ENCODE assay signal across 15 cellular contexts in the genomic region with DNA sequence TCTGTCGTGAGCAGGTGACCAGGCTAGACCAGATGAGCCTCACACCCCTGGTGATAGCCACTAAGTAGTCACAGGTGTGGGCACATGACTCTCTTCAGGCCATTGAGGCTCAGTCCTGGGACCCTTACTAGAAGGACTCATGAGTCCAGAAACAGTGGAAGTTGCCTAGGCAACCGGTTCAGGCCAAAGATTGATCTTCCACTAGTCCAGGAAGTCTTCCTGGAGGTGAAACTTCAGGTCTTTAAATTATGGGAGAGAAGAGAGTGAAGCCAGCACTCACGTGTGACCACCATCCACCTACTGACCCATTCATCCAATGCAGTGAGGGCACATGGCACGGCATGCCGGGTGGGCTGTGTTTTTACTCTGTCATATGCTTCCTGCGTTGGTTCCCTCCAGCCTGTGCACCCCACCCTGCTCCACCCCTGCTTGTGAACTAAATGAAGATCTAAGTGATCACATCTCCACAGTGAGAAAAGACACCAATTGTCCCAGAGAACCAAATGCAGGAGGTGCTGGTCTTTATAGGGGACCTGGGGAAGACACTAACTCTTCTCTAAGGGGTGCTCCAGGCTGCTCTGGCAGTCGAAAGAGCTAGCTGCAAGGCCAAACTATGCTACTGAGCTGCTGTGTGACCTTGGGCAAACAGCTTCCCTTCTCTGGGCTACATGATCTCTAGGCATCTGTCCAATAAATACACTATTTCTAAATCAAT. TPM values are rescaled to one million over a fixed set of nuclear protein-coding genes. Genes with fewer than 3 reads are reported as not detected.
DNase-seq lines count a peak whose midpoint lies in the region; ATAC-seq and TF ChIP-seq lines count a peak whose summit lies in the region.
"Had no signal": no experiment of that assay in that cellular context is flagged by ENCODE, and none has a peak within 500 bp of the region (broad histone marks: within the 10 kb centered on the region; RNA-seq: fewer than 3 reads in every experiment).

No MANE protein-coding gene starts in this region.

- peaks cover 0 to 4% (median 0%) of the 10 kb centered on the region in 3 donors for H3K36me3 Mint-ChIP-seq in immature natural killer cell
- no peaks in the 10 kb centered on the region for H3K36me3 Mint-ChIP-seq in neural progenitor cell

- no peaks in the 10 kb centered on the region for H3F3A ChIP-seq in neural progenitor cell (ENCODE audit: low read depth)

- no peak for ATAC-seq in RWPE2 (ENCODE audit: low read depth)
- ATAC-seq: GM12878, HCT116 had no signal

- H3K4me3 Mint-ChIP-seq in immature natural killer cell (no peak overlapping the region), neural progenitor cell (no peak overlapping the region)

- H3K79me2 ChIP-seq in neural progenitor cell (ENCODE audit: low read depth): no peaks in the 10 kb centered on the region

- intact Hi-C loops in tibial artery (cut with DNase I; ENCODE audit: low total_unique reads) (no loop called here), dorsolateral prefrontal cortex (cut with DNase I) (loop anchor here in 1 of 2 donors (10.0 kb wide), 1 partner anchor 196 kb away; no protein-coding TSS in a partner anchor)

- H3K4me1 Mint-ChIP-seq in immature natural killer cell (no peaks in the 10 kb centered on the region), neural progenitor cell (peaks cover 4% of the 10 kb centered on the region)

- H4K20me1 ChIP-seq in neural progenitor cell (ENCODE audit: low read depth): no peaks in the 10 kb centered on the region
- H4K20me1 ChIP-seq: BLaER1 had no signal

- peak; percentile 53 for DNase-seq in activated effector memory CD4-positive, alpha-beta T cell treated with anti-CD3 and anti-CD28 coated beads, Interleukin-2, amount 50 U/mL, for 16 hours
- DNase-seq in activated effector memory CD4-positive, alpha-beta T cell treated with Interleukin-2 at 50 U/mL for 16 hours: no peak
- DNase-seq in RWPE2 (ENCODE audit: low spot score) (peak; percentile 68), mesenteric fat pad (ENCODE audit: low spot score) (peak; percentile 69), tibial artery (peak; percentile 5 to 12), immature natural killer cell (no peak), dorsolateral prefrontal cortex (no peak), neural progenitor cell (ENCODE audit: low spot score) (no peak)
- DNase-seq: Calu3, DMS 273 treated with DMSO at 0.1 percent for 48 hours had no signal

- no peak for TF ChIP-seq CTCF in RWPE2 (IDR thresholded peaks at IDR 0.05; ENCODE audit: poor library complexity, severe bottlenecking)
- no peak for TF ChIP-seq CTCF in tibial artery (IDR thresholded peaks at IDR 0.05)
- no peak for TF ChIP-seq CTCF in dorsolateral prefrontal cortex (IDR thresholded peaks at IDR 0.05 in 54 of 56, conservative IDR thresholded peaks at IDR 0.05 in 2 of 56; ENCODE audit: low read depth in 1 of 56, partially characterized antibody in 56 of 56)
- TF ChIP-seq CTCF in neural progenitor cell (IDR thresholded peaks at IDR 0.05): no peak

- H3K4me3 ChIP-seq in RWPE2 (ENCODE audit: severe bottlenecking) (no peak overlapping the region), tibial artery (no peak overlapping the region), dorsolateral prefrontal cortex (no peak overlapping the region), neural progenitor cell (no peak overlapping the region)
- H3K4me3 ChIP-seq: BLaER1, GM12878 had no signal

- no peak overlapping the region for H3K9ac ChIP-seq in neural progenitor cell
- H3K9ac ChIP-seq: BLaER1 had no signal

- H3K27me3 ChIP-seq in RWPE2 (ENCODE audit: insufficient read depth, poor library complexity, severe bottlenecking) (no peaks in the 10 kb centered on the region), tibial artery (peaks cover 0 to 3% of the 10 kb centered on the region in 2 donors), dorsolateral prefrontal cortex (peaks cover 0 to 7% (median 0%) of the 10 kb centered on the region in 45 donors), neural progenitor cell (no peaks in the 10 kb centered on the region)
- H3K27me3 ChIP-seq: BLaER1 had no signal

- no peaks in the 10 kb centered on the region for H3K9me3 ChIP-seq in RWPE2 (ENCODE audit: severe bottlenecking)
- H3K9me3 ChIP-seq in tibial artery: no peaks in the 10 kb centered on the region
- no peaks in the 10 kb centered on the region for H3K9me3 ChIP-seq in neural progenitor cell (ENCODE audit: low read depth)
- H3K9me3 ChIP-seq: BLaER1 had no signal

- no peaks in the 10 kb centered on the region for H3K36me3 ChIP-seq in RWPE2 (ENCODE audit: low read depth)
- no peaks in the 10 kb centered on the region for H3K36me3 ChIP-seq in tibial artery
- no peaks in the 10 kb centered on the region for H3K36me3 ChIP-seq in neural progenitor cell
- H3K36me3 ChIP-seq: BLaER1 had no signal

- H3K9me3 Mint-ChIP-seq in immature natural killer cell (no peaks in the 10 kb centered on the region), neural progenitor cell (no peaks in the 10 kb centered on the region)

- no peak overlapping the region for H2AFZ ChIP-seq in neural progenitor cell (replicated peaks)

- H3K27me3 Mint-ChIP-seq in immature natural killer cell (ENCODE audit: low read depth in 3 of 3) (peaks cover 5 to 12% (median 5%) of the 10 kb centered on the region in 3 donors), neural progenitor cell (ENCODE audit: insufficient read depth, low read depth) (peaks cover 8% of the 10 kb centered on the region)

- H3K27ac ChIP-seq in RWPE2 (ENCODE audit: poor library complexity, severe bottlenecking): no peak overlapping the region
- H3K27ac ChIP-seq in tibial artery: no peak overlapping the region
- no peak overlapping the region for H3K27ac ChIP-seq in dorsolateral prefrontal cortex
- no peak overlapping the region for H3K27ac ChIP-seq in neural progenitor cell
- H3K27ac ChIP-seq: 22Rv1, BLaER1, HL-60 had no signal

- no peak overlapping the region for H3K4me2 ChIP-seq in neural progenitor cell
- H3K4me2 ChIP-seq: BLaER1 had no signal

- H3K4me1 ChIP-seq in RWPE2 (ENCODE audit: insufficient read depth, poor library complexity, severe bottlenecking) (no peaks in the 10 kb centered on the region), tibial artery (peaks cover 0 to 8% (median 5%) of the 10 kb centered on the region in 4 donors), neural progenitor cell (no peaks in the 10 kb centered on the region)

- H3K27ac Mint-ChIP-seq in immature natural killer cell (no peak overlapping the region), neural progenitor cell (no peak overlapping the region)

RNA-seq across cellular contexts. Expression of a gene that starts 12.5 kb away (rescaled TPM):
- 44.9 TPM for total RNA-seq in mesenteric fat pad
- 10 to 100 TPM; 17.2 to 24.9 (median 21.1) TPM for polyA plus RNA-seq in immature natural killer cell
- total RNA-seq in dorsolateral prefrontal cortex: 100 to 1,000 TPM in 10 of 120 experiments, 10 to 100 TPM in 110; 54.5 to 110 (median 84.5) TPM
- 41.2 and 46.6 TPM in 2 replicates for total RNA-seq in neural progenitor cell (ENCODE audit: low replicate concordance)

RNA-seq across cellular contexts. Expression of a gene that starts 54.0 kb away (rescaled TPM):
- 42.3 TPM for total RNA-seq in mesenteric fat pad
- 10 to 100 TPM; 10.1 to 20.1 (median 11.6) TPM for polyA plus RNA-seq in immature natural killer cell
- total RNA-seq in dorsolateral prefrontal cortex: 10 to 100 TPM; 15.1 to 48.4 (median 25.2) TPM
- total RNA-seq in neural progenitor cell (ENCODE audit: low replicate concordance): 10.9 and 29.4 TPM in 2 replicates

Comparison
In these comparisons a context has a peak if more than half of its experiments do, and no peak if none do; other contexts are left out.
1. DNase-seq: peak in activated effector memory CD4-positive, alpha-beta T cell treated with anti-CD3 and anti-CD28 coated beads, Interleukin-2, amount 50 U/mL, for 16 hours (single experiment), RWPE2 (single experiment), mesenteric fat pad (single experiment) and tibial artery (2 of 2); none in activated effector memory CD4-positive, alpha-beta T cell treated with Interleukin-2 at 50 U/mL for 16 hours (single experiment), immature natural killer cell (0 of 3), dorsolateral prefrontal cortex (0 of 10) and neural progenitor cell (single experiment).